8 cellular contexts compared by ENCODE assay signal in the genomic region with DNA sequence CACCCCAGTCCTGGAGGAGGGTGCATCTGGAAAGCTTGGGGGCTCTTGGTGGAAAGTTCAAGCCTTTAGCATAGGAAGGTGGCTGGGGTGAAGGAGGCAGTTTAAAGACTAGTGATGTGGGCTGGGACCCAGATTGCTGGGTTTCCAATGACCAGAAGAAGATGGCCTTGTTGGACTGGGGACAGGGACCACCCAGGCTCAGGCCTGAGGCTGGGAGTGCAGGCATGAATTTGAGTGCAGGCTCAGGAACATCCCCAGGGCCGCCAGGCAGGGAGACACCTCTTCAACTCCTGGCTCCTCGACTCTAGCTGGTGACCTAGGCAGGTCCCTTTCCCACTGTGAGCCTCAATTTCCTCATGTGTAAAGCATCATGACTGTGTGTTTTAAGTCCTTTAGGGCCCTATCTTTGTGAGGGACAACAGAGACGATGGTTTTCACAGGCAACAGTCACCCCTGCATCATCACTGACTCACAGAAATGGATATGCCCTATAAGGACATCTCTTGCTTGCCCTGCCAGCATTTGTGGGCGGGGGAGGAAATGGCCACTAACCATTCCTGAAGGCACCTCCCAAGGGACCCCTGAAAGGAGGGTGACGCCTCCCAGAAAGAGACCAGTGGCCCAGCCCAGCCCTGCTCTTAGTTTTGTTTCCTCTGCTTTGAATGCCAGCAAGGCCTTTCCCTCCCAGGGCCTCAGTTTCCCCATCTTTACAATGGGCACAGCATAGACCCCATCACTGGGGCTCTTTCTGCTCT. TPM values are rescaled to one million over a fixed set of nuclear protein-coding genes. Genes with fewer than 3 reads are reported as not detected.
A peak's percentile ranks its signal among the peaks of the same experiment; 100 is the strongest.
DNase-seq lines count a peak whose midpoint lies in the region; ATAC-seq and TF ChIP-seq lines count a peak whose summit lies in the region.

No MANE protein-coding gene starts in this region.

- TF ChIP-seq CTCF in Panc1 (IDR thresholded peaks at IDR 0.05) (no peak), breast epithelium (IDR thresholded peaks at IDR 0.05) (no peak)

- H3K4me1 ChIP-seq in Panc1 (ENCODE audit: control insufficient read depth, insufficient read depth, low read length), result no peaks in the 10 kb centered on the region
- no peaks in the 10 kb centered on the region for H3K4me1 ChIP-seq in breast epithelium

- H3K36me3 ChIP-seq in Panc1 (ENCODE audit: control insufficient read depth, insufficient read depth, low read length) (no peaks in the 10 kb centered on the region), breast epithelium (no peaks in the 10 kb centered on the region)

- CTCF ChIA-PET in Panc1 (lab: Charles Lee), result no interaction called here

- DNase-seq in AG20443 (ENCODE audit: low spot score) (peak; percentile 93), Panc1 (ENCODE audit: low read depth, low spot score) (peak; percentile 46), breast epithelium (ENCODE audit: low spot score in 2 of 2) (peak in 1 of 2 donors; percentile 55), myocyte (ENCODE audit: low read depth) (peak; percentile 72), NCI-H1436 treated with DMSO at 0.1 percent for 48 hours (lab: John Stamatoyannopoulos, UW) (no peak)

- H3K4me3 ChIP-seq in Panc1 (ENCODE audit: low read depth in 2 of 2, low read length in 2 of 2) (no peak overlapping the region), breast epithelium (no peak overlapping the region)

- H3K27ac ChIP-seq in Panc1 (ENCODE audit: low read length), result no peak overlapping the region
- H3K27ac ChIP-seq in breast epithelium, result peak overlapping the region; percentile 68 to 86

- intact Hi-C loops in Panc1 (cut with micrococcal nuclease; ENCODE audit: unreplicated experiment), result no loop called here
- intact Hi-C loops in breast epithelium (cut with DNase I; ENCODE audit: low total_unique reads), result no loop called here

- no peak for TF ChIP-seq POLR2A in breast epithelium (IDR thresholded peaks at IDR 0.05)

- in situ Hi-C loops in Panc1 (cut with HindIII; ENCODE audit: low pct_unique_long_range_greater_than_20kb, low sequenced_read_pairs), result no loop called here

- H3K9me3 ChIP-seq in Panc1 (ENCODE audit: control insufficient read depth, insufficient read depth, low read depth, low read length), result no peaks in the 10 kb centered on the region
- H3K9me3 ChIP-seq in breast epithelium, result no peaks in the 10 kb centered on the region

- ATAC-seq in GM21447 (IDR thresholded peaks at IDR 0.05; ENCODE audit: unreplicated experiment) (peak; percentile 38), Panc1 (peak; percentile 63; the same call in 1 of the 2 replicates), HG02571 (IDR thresholded peaks at IDR 0.05; ENCODE audit: unreplicated experiment) (no peak), GM19035 (IDR thresholded peaks at IDR 0.05; ENCODE audit: unreplicated experiment) (no peak)

- no peaks in the 10 kb centered on the region for H3K27me3 ChIP-seq in Panc1 (ENCODE audit: control insufficient read depth, insufficient read depth, low read length)
- H3K27me3 ChIP-seq in breast epithelium, result no peaks in the 10 kb centered on the region

- POLR2A ChIA-PET in Panc1 (lab: Charles Lee), result no interaction called here

- BruUV-seq in Panc1 (replicated peaks; lab: Mats Ljungman, UMichigan), result no TSS peak

RNA-seq across cellular contexts. Expression of a gene that starts 11.1 kb away (rescaled TPM):
- 8.8 TPM for total RNA-seq in Panc1 (2021; ENCODE audit: unreplicated experiment)
- 3.6 TPM for polyA plus RNA-seq in Panc1 (2012; ENCODE audit: insufficient read length)
- 10 to 100 TPM; 18.4 to 34.4 (median 24.1) TPM for total RNA-seq in breast epithelium
- 10.0 and 15.7 TPM in 2 replicates for total RNA-seq in myocyte
- polyA plus RNA-seq in myocyte (2012), result 10.5 TPM

RNA-seq across cellular contexts. Expression of a gene that starts 38.7 kb away (rescaled TPM):
- total RNA-seq in Panc1 (2021; ENCODE audit: unreplicated experiment), result not detected
- polyA plus RNA-seq in Panc1 (2012; ENCODE audit: insufficient read length), result not detected
- total RNA-seq in breast epithelium, result under 1 TPM; 0.44 to 0.80 (median 0.66) TPM
- total RNA-seq in myocyte, result 0.10 TPM in 1 of 2 replicates, not detected in the other
- 0.19 TPM for polyA plus RNA-seq in myocyte (2012)

Comparison
In these comparisons a context has a peak if more than half of its experiments do, and no peak if none do; other contexts are left out.
1. ATAC-seq: peak in GM21447 (single experiment) and Panc1 (single experiment); none in HG02571 (single experiment) and GM19035 (single experiment).